ENCODE assay signal across 25 cellular contexts in the genomic region with DNA sequence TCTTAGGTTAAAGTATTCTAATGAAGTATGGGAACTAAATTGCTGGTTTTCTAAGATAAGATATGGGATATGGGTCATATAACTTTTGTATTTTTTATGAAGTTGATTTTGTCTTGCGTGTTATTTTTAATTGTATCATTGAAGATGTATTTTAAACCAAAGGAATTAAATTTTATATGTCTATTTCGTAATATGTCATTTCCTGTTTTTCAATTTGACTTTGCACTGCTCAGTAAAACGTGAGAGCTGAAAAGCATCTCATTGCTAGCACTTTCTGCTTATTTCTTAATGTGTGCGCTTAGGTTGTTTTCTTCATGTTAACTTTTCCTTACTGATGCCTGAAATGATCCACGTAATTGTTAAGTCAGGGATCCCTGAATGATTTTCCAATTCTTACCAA.
"Had no signal": no experiment of that assay in that cellular context is flagged by ENCODE, and none has a peak within 500 bp of the region (broad histone marks: within the 10 kb centered on the region; RNA-seq: fewer than 3 reads in every experiment).

No MANE protein-coding gene starts in this region.

- H3K9me3 ChIP-seq: SK-N-SH had no signal

- H3K27ac Mint-ChIP-seq: activated CD8-positive, alpha-beta T cell treated with anti-CD3 and anti-CD28 coated beads for 36 hours; activated naive CD4-positive, alpha-beta T cell treated with anti-CD3 and anti-CD28 coated beads, Interleukin-2, amount 10 ng/mL, durations not matched to agents 7 days and 5 days; activated naive CD8-positive, alpha-beta T cell treated with anti-CD3 and anti-CD28 coated beads for 36 hours; activated T-cell treated with anti-CD3 and anti-CD28 coated beads, Interleukin-2, amount 50 U/mL, for 72 hours; activated T-helper 2 cell treated with anti-CD3 and anti-CD28 coated beads, Interferon-gamma antibody, Interleukin-2, Interleukin-4, amounts not matched to agents 10 μg/mL and 5 μg/mL and 100 μg/mL, durations not matched to agents 14 hours and 24 hours and 36 hours had no signal

- ATAC-seq: activated CD4-positive, CD25-positive, alpha-beta regulatory T cell treated with anti-CD3 and anti-CD28 coated beads, Interleukin-2, amount 50 U/mL, for 24 hours; activated CD8-positive, alpha-beta T cell treated with anti-CD3 and anti-CD28 coated beads for 36 hours; activated T-cell treated with anti-CD3 and anti-CD28 coated beads, Interleukin-2, amount 50 U/mL, for 72 hours; Right ventricle myocardium inferior had no signal

- H3K9me3 Mint-ChIP-seq: activated CD8-positive, alpha-beta T cell treated with anti-CD3 and anti-CD28 coated beads for 36 hours; activated naive CD4-positive, alpha-beta T cell treated with anti-CD3 and anti-CD28 coated beads, Interleukin-2, amount 10 ng/mL, durations not matched to agents 7 days and 5 days; activated naive CD8-positive, alpha-beta T cell treated with anti-CD3 and anti-CD28 coated beads for 36 hours; activated T-cell treated with anti-CD3 and anti-CD28 coated beads, Interleukin-2, amount 50 U/mL, for 72 hours; activated T-helper 2 cell treated with anti-CD3 and anti-CD28 coated beads, Interferon-gamma antibody, Interleukin-2, Interleukin-4, amounts not matched to agents 10 μg/mL and 5 μg/mL and 100 μg/mL, durations not matched to agents 14 hours and 24 hours and 36 hours had no signal

- H3K4me1 Mint-ChIP-seq: activated naive CD4-positive, alpha-beta T cell treated with anti-CD3 and anti-CD28 coated beads, Interleukin-2, amount 10 ng/mL, durations not matched to agents 7 days and 5 days; activated naive CD8-positive, alpha-beta T cell treated with anti-CD3 and anti-CD28 coated beads for 36 hours had no signal

- H3K4me3 ChIP-seq: cardiac muscle cell had no signal

- H3K36me3 ChIP-seq: brain microvascular endothelial cell, cardiac muscle cell had no signal

- H3K36me3 Mint-ChIP-seq: activated naive CD4-positive, alpha-beta T cell treated with anti-CD3 and anti-CD28 coated beads, Interleukin-2, amount 10 ng/mL, durations not matched to agents 7 days and 5 days; activated naive CD8-positive, alpha-beta T cell treated with anti-CD3 and anti-CD28 coated beads for 36 hours had no signal

- H3K27ac ChIP-seq: brain microvascular endothelial cell, cardiac muscle cell had no signal

- H3K9ac ChIP-seq: SK-N-SH had no signal

- DNase-seq: activated CD4-positive, alpha-beta T cell treated with anti-CD3 and anti-CD28 coated beads for 4 hours; activated CD8-positive, alpha-beta memory T cell treated with anti-CD3 and anti-CD28 coated beads, Interleukin-2, amount 50 U/mL, for 4 hours; activated CD8-positive, alpha-beta T cell treated with anti-CD3 and anti-CD28 coated beads for 36 hours; activated gamma-delta T cell treated with Interleukin-2 at 50 U/mL for 16 hours; activated naive CD4-positive, alpha-beta T cell treated with anti-CD3 and anti-CD28 coated beads, Interleukin-2, amount 10 ng/mL, durations not matched to agents 7 days and 5 days; activated naive CD8-positive, alpha-beta T cell treated with anti-CD3 and anti-CD28 coated beads for 36 hours; activated T-cell treated with anti-CD3 and anti-CD28 coated beads, Interleukin-2, amount 50 U/mL, for 72 hours; brain microvascular endothelial cell; Kasumi-1; KBM-7; NCI-H1105; NCI-H1436; NCI-H1694 treated with DMSO at 0.1 percent for 48 hours; NCI-H2029 treated with DMSO at 0.1 percent for 48 hours; NCI-H345; NCI-H510A; NCI-H526 treated with DMSO at 0.1 percent for 48 hours; NCI-H82; RPMI8226; T-helper 1 cell had no signal

- H3K27me3 ChIP-seq: brain microvascular endothelial cell, cardiac muscle cell had no signal

- H3K4me3 Mint-ChIP-seq: activated CD8-positive, alpha-beta T cell treated with anti-CD3 and anti-CD28 coated beads for 36 hours; activated naive CD4-positive, alpha-beta T cell treated with anti-CD3 and anti-CD28 coated beads, Interleukin-2, amount 10 ng/mL, durations not matched to agents 7 days and 5 days; activated naive CD8-positive, alpha-beta T cell treated with anti-CD3 and anti-CD28 coated beads for 36 hours; activated T-cell treated with anti-CD3 and anti-CD28 coated beads, Interleukin-2, amount 50 U/mL, for 72 hours had no signal
